17 cellular contexts compared by ENCODE assay signal in the genomic region with DNA sequence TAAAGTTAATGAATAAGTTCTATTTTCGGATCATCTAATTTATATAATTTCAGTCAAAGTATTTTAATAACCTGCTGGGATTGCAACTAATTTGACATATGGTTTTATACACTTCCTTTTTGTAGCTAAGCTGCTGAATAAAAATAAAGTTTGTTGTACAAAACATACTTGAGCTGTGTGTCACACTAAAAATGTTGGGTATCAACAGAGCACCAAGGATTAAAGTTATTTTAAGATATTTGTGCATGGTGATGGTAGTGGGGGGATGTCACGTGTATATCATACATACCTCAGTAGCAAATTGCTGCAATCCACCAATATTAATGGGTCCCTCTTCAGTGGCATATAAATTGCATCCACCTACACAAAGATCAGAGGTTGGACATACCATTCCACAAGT.
"Had no signal": no experiment of that assay in that cellular context is flagged by ENCODE, and none has a peak within 500 bp of the region (broad histone marks: within the 10 kb centered on the region; RNA-seq: fewer than 3 reads in every experiment).

No MANE protein-coding gene starts in this region.

- H3K36me3 ChIP-seq: thyroid gland had no signal

- DNase-seq: activated T-cell treated with anti-CD3 and anti-CD28 coated beads, Interleukin-2, amount 50 U/mL, for 1 hour; body of pancreas; dermis blood vessel endothelial cell; effector memory CD4-positive, alpha-beta T cell; heart left ventricle; lower lobe of right lung; mesendoderm; mucosa of descending colon; naive B cell; retina; substantia nigra; T-helper 9 cell; thyroid gland had no signal

- H3K4me3 ChIP-seq: body of pancreas, gastroesophageal sphincter, heart left ventricle, lower lobe of right lung, mucosa of descending colon, thyroid gland had no signal

- H3K4me3 Mint-ChIP-seq: naive B cell; stimulated activated naive CD8-positive, alpha-beta T cell treated with anti-CD3 and anti-CD28 coated beads, Interleukin-15, Interleukin-2, amounts not matched to agents 100 ng/mL and 50 ng/mL, for 24 hours had no signal

- H3K4me1 ChIP-seq: body of pancreas, gastroesophageal sphincter, heart left ventricle, lower lobe of right lung, thyroid gland had no signal

- H3K9me3 ChIP-seq: body of pancreas, gastroesophageal sphincter, mucosa of descending colon, thyroid gland had no signal

- H3K27me3 Mint-ChIP-seq: naive B cell; progenitor cell of endocrine pancreas; stimulated activated naive CD8-positive, alpha-beta T cell treated with anti-CD3 and anti-CD28 coated beads, Interleukin-15, Interleukin-2, amounts not matched to agents 100 ng/mL and 50 ng/mL, for 24 hours had no signal

- H3K27me3 ChIP-seq: body of pancreas, gastroesophageal sphincter, heart left ventricle, thyroid gland had no signal

- H3K27ac Mint-ChIP-seq: activated naive CD4-positive, alpha-beta T cell treated with anti-CD3 and anti-CD28 coated beads, Interleukin-2, amount 50 U/mL, for 72 hours; naive B cell; progenitor cell of endocrine pancreas; stimulated activated naive CD8-positive, alpha-beta T cell treated with anti-CD3 and anti-CD28 coated beads, Interleukin-15, Interleukin-2, amounts not matched to agents 100 ng/mL and 50 ng/mL, for 24 hours had no signal
